ENCODE assay signal across 9 cellular contexts in the genomic region with DNA sequence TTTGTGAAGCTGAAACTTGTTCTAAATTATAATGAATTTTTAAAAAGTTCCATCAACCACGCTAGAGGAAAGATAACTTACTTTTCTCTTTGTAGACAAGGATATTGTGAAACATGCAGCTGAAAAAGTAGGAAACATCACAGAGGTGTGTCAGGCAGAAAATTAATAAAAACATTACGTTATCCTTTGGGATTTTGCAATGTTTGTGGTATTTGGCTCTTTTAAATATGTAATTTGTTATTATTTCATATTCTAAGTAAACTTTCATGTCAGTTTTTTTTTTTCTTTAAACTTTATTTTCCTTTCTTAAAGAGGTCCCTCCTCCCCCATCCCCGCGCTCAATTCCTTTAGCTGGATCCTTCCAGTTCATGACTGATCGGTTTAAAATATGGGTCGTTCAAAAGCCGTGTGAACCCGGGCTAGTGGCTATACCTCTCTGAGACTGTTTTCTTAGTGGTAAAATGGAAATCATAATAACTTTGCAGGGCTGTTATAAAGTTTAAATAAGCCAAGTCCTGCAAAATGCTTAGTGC. TPM values are rescaled to one million over a fixed set of nuclear protein-coding genes. Genes with fewer than 3 reads are reported as not detected.
DNase-seq lines count a peak whose midpoint lies in the region; ATAC-seq and TF ChIP-seq lines count a peak whose summit lies in the region.
"Had no signal": no experiment of that assay in that cellular context is flagged by ENCODE, and none has a peak within 500 bp of the region (broad histone marks: within the 10 kb centered on the region; RNA-seq: fewer than 3 reads in every experiment).

No MANE protein-coding gene starts in this region.

- DNase-seq in MV-4-11 (lab: John Stamatoyannopoulos, UW) = peak; percentile 33
- no peak for DNase-seq in fibroblast of the aortic adventitia (ENCODE audit: low read depth)
- DNase-seq in skeletal muscle cell (ENCODE audit: low read depth) = no peak
- no peak for DNase-seq in NCI-H2081 (lab: John Stamatoyannopoulos, UW)
- no peak for DNase-seq in stimulated activated CD4-positive, alpha-beta T cell treated with anti-CD3 and anti-CD28 coated beads, Interleukin-12 subunit alpha, Interleukin-12 subunit beta, amount 100 ng/mL, for 4 hours

- ATAC-seq in GM19328 (IDR thresholded peaks at IDR 0.05; ENCODE audit: unreplicated experiment) = peak; percentile 4
- ATAC-seq in GM18861 (IDR thresholded peaks at IDR 0.05; ENCODE audit: unreplicated experiment) = no peak
- ATAC-seq in GM21825 (IDR thresholded peaks at IDR 0.05; ENCODE audit: unreplicated experiment) = no peak

- peak overlapping the region; percentile 79 for H3K4me3 ChIP-seq in fibroblast of the aortic adventitia (ENCODE audit: low read depth, low read length)
- peak overlapping the region; percentile 62 for H3K4me3 ChIP-seq in skeletal muscle cell (ENCODE audit: low read depth, low read length)

- TF ChIP-seq CTCF in fibroblast of the aortic adventitia (IDR thresholded peaks at IDR 0.05; ENCODE audit: insufficient read depth, low read length) = no peak

RNA-seq across cellular contexts. Expression of gene CCDC61, which starts 0.7 kb away (rescaled TPM):
- total RNA-seq in fibroblast of the aortic adventitia (ENCODE audit: low replicate concordance) = 5.4 and 5.7 TPM in 2 replicates

RNA-seq across cellular contexts. Expression of gene NOVA2, which starts 20.9 kb away (rescaled TPM):
- under 0.01 and 0.27 TPM in 2 replicates for total RNA-seq in fibroblast of the aortic adventitia (ENCODE audit: low replicate concordance)
- total RNA-seq: myocyte had no signal

RNA-seq across cellular contexts. Expression of gene PGLYRP1, which starts 28.3 kb away (rescaled TPM):
- not detected in 2 replicates for total RNA-seq in fibroblast of the aortic adventitia (ENCODE audit: low replicate concordance)
- total RNA-seq: myocyte had no signal

RNA-seq across cellular contexts. Expression of gene IGFL4, which starts 46.3 kb away (rescaled TPM):
- 0.27 and 0.74 TPM in 2 replicates for total RNA-seq in fibroblast of the aortic adventitia (ENCODE audit: low replicate concordance)
